ENCODE assay signal across 28 cellular contexts in genomic region chr16:52526429-52526828, GRCh38. TPM values are rescaled to one million over a fixed set of nuclear protein-coding genes. Genes with fewer than 3 reads are reported as not detected.
DNase-seq lines count a peak whose midpoint lies in the region; ATAC-seq, FAIRE-seq and TF ChIP-seq lines count a peak whose summit lies in the region.
"Had no signal": no experiment of that assay in that cellular context is flagged by ENCODE, and none has a peak within 500 bp of the region (broad histone marks: within the 10 kb centered on the region; RNA-seq: fewer than 3 reads in every experiment).

No MANE protein-coding gene starts in this region.

- H3K23me2 ChIP-seq in H1 (ENCODE audit: low read depth, low read length): peaks cover 3% of the 10 kb centered on the region; the same call in 1 of the 2 replicates

- H3K23ac ChIP-seq in H1 (ENCODE audit: insufficient read length) (no peak overlapping the region), mesendoderm (ENCODE audit: low read length) (no peak overlapping the region)

- H3K4me1 ChIP-seq in HAP-1: peaks cover 17% of the 10 kb centered on the region
- peaks cover 5 to 31% (median 22%) of the 10 kb centered on the region in 4 experiments; a peak in 6 of 7 replicates for H3K4me1 ChIP-seq in H1 (replicated peaks in 1 of 4; ENCODE audit: control insufficient read depth in 3 of 4, insufficient read depth in 4 of 4, low read length in 3 of 4)
- peaks cover 3% of the 10 kb centered on the region for H3K4me1 ChIP-seq in mesendoderm (ENCODE audit: control insufficient read depth, low read depth, low read length)
- H3K4me1 ChIP-seq in prostate gland (replicated peaks): no peaks in the 10 kb centered on the region
- H3K4me1 ChIP-seq: BLaER1, SJSA1 had no signal

- in situ Hi-C loops in HAP-1 (cut with MboI; ENCODE audit: low sequenced_read_pairs): no loop called here

- no peak overlapping the region for H2BK5ac ChIP-seq in H1 (ENCODE audit: low read depth, low read length)
- H2BK5ac ChIP-seq in mesendoderm (ENCODE audit: low read length): no peak overlapping the region

- TF ChIP-seq EP300 in H1 (IDR thresholded peaks at IDR 0.05; ENCODE audit: borderline replicate concordance in 1 of 2, low read depth in 2 of 2, low read length in 2 of 2): no peak

- H3K27ac ChIP-seq in 22Rv1 (peak overlapping the region; percentile 40; the same call in 1 of the 2 replicates), H1 (ENCODE audit: low read depth, low read length) (0 out of 2 replicates have a peak overlapping the region, but pooled peaks have one; percentile 35), mesendoderm (ENCODE audit: low read depth, low read length) (no peak overlapping the region), prostate gland (no peak overlapping the region)
- H3K27ac ChIP-seq: BLaER1, HL-60, SJSA1 had no signal

- H2BK20ac ChIP-seq in H1 (ENCODE audit: low read length): no peak overlapping the region

- H2BK15ac ChIP-seq in H1 (ENCODE audit: low read length) (no peak overlapping the region), mesendoderm (replicated peaks; ENCODE audit: low read depth) (no peak overlapping the region)

- H3K4me2 ChIP-seq in H1 (ENCODE audit: insufficient read depth in 1 of 2, low read depth in 2 of 2, low read length in 2 of 2) (peak overlapping the region; percentile 44 to 56; a peak in 3 of 4 replicates), mesendoderm (ENCODE audit: low read length) (no peak overlapping the region)
- H3K4me2 ChIP-seq: BLaER1 had no signal

- H2BK120ac ChIP-seq in H1 (replicated peaks; ENCODE audit: low read depth, low read length) (no peak overlapping the region), mesendoderm (ENCODE audit: low read depth, low read length) (no peak overlapping the region)

- no peaks in the 10 kb centered on the region for H3K36me3 ChIP-seq in HAP-1 (replicated peaks)
- peaks cover 0 to 3% (median 1%) of the 10 kb centered on the region in 4 experiments; a peak in 2 of 8 replicates for H3K36me3 ChIP-seq in H1 (ENCODE audit: control insufficient read depth in 2 of 4, insufficient read depth in 4 of 4, low read length in 3 of 4)
- H3K36me3 ChIP-seq in mesendoderm (ENCODE audit: control insufficient read depth, insufficient read depth, low read length): no peaks in the 10 kb centered on the region
- H3K36me3 ChIP-seq in prostate gland: no peaks in the 10 kb centered on the region
- H3K36me3 ChIP-seq: SJSA1 had no signal

- H3K18ac ChIP-seq in H1 (ENCODE audit: extremely low read depth, low read length): no peak overlapping the region
- no peak overlapping the region for H3K18ac ChIP-seq in mesendoderm (ENCODE audit: low read length)

- whole genome bisulfite sequencing in H1 (ENCODE audit: extremely low coverage in 1 of 2, insufficient coverage in 1 of 2, insufficient read length in 1 of 2, insufficient replicate concordance in 2 of 2, low coverage in 1 of 2, low lambda C conversion rate in 2 of 2, missing lambda C conversion rate in 1 of 2), 2 experiments: 53% methylated on average over 5 of the region's 5 CpGs; no CpG with 5 or more reads in 1 of the 2 experiments
- WGBS in mesendoderm (ENCODE audit: extremely low coverage, insufficient coverage, low lambda C conversion rate): no CpG with 5 or more reads among the region's 5 CpGs
- WGBS in prostate gland: 61% methylated on average over 5 of the region's 5 CpGs

- ATAC-seq in HG02588 (IDR thresholded peaks at IDR 0.05; ENCODE audit: unreplicated experiment) (no peak), HG03469 (IDR thresholded peaks at IDR 0.05; ENCODE audit: unreplicated experiment) (no peak)
- ATAC-seq: HCT116, K562 had no signal

- peaks cover 0 to 3% of the 10 kb centered on the region in 2 experiments for H4K20me1 ChIP-seq in H1 (replicated peaks in 1 of 2; ENCODE audit: control insufficient read depth in 1 of 2, insufficient read depth in 2 of 2, low read length in 2 of 2)
- H4K20me1 ChIP-seq: BLaER1 had no signal

- H3K9ac ChIP-seq in H1 (replicated peaks in 1 of 4; ENCODE audit: extremely low read depth in 1 of 4, low read depth in 3 of 4, low read length in 3 of 4): no peak overlapping the region
- H3K9ac ChIP-seq in mesendoderm (ENCODE audit: low read length): no peak overlapping the region
- H3K9ac ChIP-seq: BLaER1 had no signal

- TF ChIP-seq CTCF in 22Rv1 (IDR thresholded peaks at IDR 0.05) (no peak), H1 (IDR thresholded peaks at IDR 0.05; ENCODE audit: control extremely low read depth in 1 of 3, insufficient read depth in 1 of 3, low read depth in 1 of 3, low read length in 3 of 3) (no peak), prostate gland (IDR thresholded peaks at IDR 0.05) (no peak)

- H3K79me1 ChIP-seq in H1 (ENCODE audit: low read depth, low read length) (peaks cover 9% of the 10 kb centered on the region), mesendoderm (ENCODE audit: low read length) (no peaks in the 10 kb centered on the region)

- FAIRE-seq in H1 (lab: Jason Lieb, UNC): peak; percentile 75
- FAIRE-seq: A204.1, GM12892, K562 had no signal

- peak; percentile 59 to 68 for DNase-seq in HAP-1 (ENCODE audit: low spot score in 2 of 2)
- DNase-seq in H1 (ENCODE audit: low read depth in 1 of 2, low spot score in 2 of 2): no peak
- peak; percentile 30 for DNase-seq in mesendoderm
- no peak for DNase-seq in hypothalamus (lab: John Stamatoyannopoulos, UW)
- no peak for DNase-seq in prostate gland (ENCODE audit: low spot score)
- DNase-seq: CD4-positive, CD25-positive, alpha-beta regulatory T cell; DMS153; DND-41; Kasumi-1; NCI-H1092 treated with DMSO at 0.1 percent for 48 hours; NCI-H1436; NCI-H187 treated with DMSO at 0.1 percent for 48 hours; NCI-H446 treated with DMSO at 0.1 percent for 48 hours; NCI-H526; Right ventricle myocardium superior; RPMI8226 had no signal

- H3K27me3 ChIP-seq in HAP-1 (ENCODE audit: low read depth) (no peaks in the 10 kb centered on the region), H1 (replicated peaks in 1 of 4; ENCODE audit: control insufficient read depth in 3 of 4, extremely low read depth in 1 of 4, insufficient read depth in 3 of 4, low read length in 3 of 4) (no peaks in the 10 kb centered on the region), mesendoderm (ENCODE audit: insufficient read depth, low read length, poor library complexity) (no peaks in the 10 kb centered on the region), prostate gland (replicated peaks; ENCODE audit: insufficient read depth) (no peaks in the 10 kb centered on the region)
- H3K27me3 ChIP-seq: BLaER1, SJSA1 had no signal

- POLR2A ChIA-PET in H1 (lab: Charles Lee; ENCODE audit: partially characterized antibody): interaction anchor here (1.4 to 2.2 kb wide), 2 partner anchors 15 to 41 kb away, joined by 3 to 7 read pairs; no protein-coding TSS in a partner anchor

- H4K8ac ChIP-seq in H1 (ENCODE audit: extremely low read depth, insufficient read depth, low read length): no peak overlapping the region
- H4K8ac ChIP-seq in mesendoderm (ENCODE audit: low read depth, low read length): no peak overlapping the region

- intact Hi-C loops in prostate gland (cut with DNase I): no loop called here

- CTCF ChIA-PET in H1 (lab: Charles Lee; ENCODE audit: partially characterized antibody): interaction anchor here (1.5 kb wide), 1 partner anchor 457 kb away, joined by 3 read pairs; no protein-coding TSS in a partner anchor

- no peak overlapping the region for H2AK5ac ChIP-seq in H1 (ENCODE audit: low read depth, low read length)
- no peak overlapping the region for H2AK5ac ChIP-seq in mesendoderm (ENCODE audit: low read length)

- H3K9me3 ChIP-seq in HAP-1: no peaks in the 10 kb centered on the region
- no peaks in the 10 kb centered on the region for H3K9me3 ChIP-seq in H1 (ENCODE audit: insufficient read depth in 2 of 2, low read depth in 1 of 2, low read length in 1 of 2)
- no peaks in the 10 kb centered on the region for H3K9me3 ChIP-seq in prostate gland
- H3K9me3 ChIP-seq: BLaER1, SJSA1 had no signal

- H4K91ac ChIP-seq in H1 (replicated peaks; ENCODE audit: insufficient read length, low read length): no peak overlapping the region

- H3K79me2 ChIP-seq in H1 (ENCODE audit: control insufficient read depth in 1 of 2, insufficient read depth in 2 of 2, low read length in 2 of 2) (peaks cover 3 to 89% of the 10 kb centered on the region in 2 experiments; a peak in 3 of 4 replicates), mesendoderm (ENCODE audit: control insufficient read depth, insufficient read depth, low read length) (no peaks in the 10 kb centered on the region)

- H2BK12ac ChIP-seq in H1 (ENCODE audit: low read depth, low read length): no peak overlapping the region

- TF ChIP-seq POLR2A in H1 (IDR thresholded peaks at IDR 0.05; ENCODE audit: control extremely low read depth in 1 of 2, low read depth in 2 of 2, low read length in 2 of 2) (no peak), prostate gland (IDR thresholded peaks at IDR 0.05) (no peak)

- TF ChIP-seq RAD21 in H1 (IDR thresholded peaks at IDR 0.05 in 1 of 2, conservative IDR thresholded peaks at IDR 0.05 in 1 of 2; ENCODE audit: low read depth in 2 of 2, low read length in 2 of 2): no peak

- H3K56ac ChIP-seq in H1 (replicated peaks; ENCODE audit: insufficient read length, low read depth, low read length) (no peak overlapping the region), mesendoderm (ENCODE audit: low read length) (no peak overlapping the region)

- H3K14ac ChIP-seq in H1 (ENCODE audit: insufficient read length): no peak overlapping the region

- H3K4me3 ChIP-seq in HAP-1: no peak overlapping the region
- peak overlapping the region in 1 of 4 experiments; percentile 25; a peak in 2 of 8 replicates for H3K4me3 ChIP-seq in H1 (ENCODE audit: extremely low read depth in 1 of 4, insufficient read depth in 2 of 4, low read depth in 3 of 4, low read length in 4 of 4)
- H3K4me3 ChIP-seq in mesendoderm (ENCODE audit: low read length): no peak overlapping the region
- no peak overlapping the region for H3K4me3 ChIP-seq in prostate gland
- H3K4me3 ChIP-seq: BLaER1, K562, SJSA1 had no signal

- H4K5ac ChIP-seq in H1 (ENCODE audit: insufficient read length, low read depth, low read length) (no peak overlapping the region), mesendoderm (ENCODE audit: low read length) (no peak overlapping the region)

- H2AFZ ChIP-seq in H1 (ENCODE audit: low read length): no peak overlapping the region

- no peak overlapping the region for H3K4ac ChIP-seq in H1 (replicated peaks; ENCODE audit: insufficient read length, low read depth, low read length)
- H3K4ac ChIP-seq in mesendoderm (ENCODE audit: low read depth, low read length): no peak overlapping the region

RNA-seq across cellular contexts. Expression of gene TOX3, which starts 20.5 kb away (rescaled TPM):
- 16.7 and 21.2 TPM in 2 replicates for total RNA-seq in H1 (2021; fragmentation: NEBNext Ultra II Directional; extraction: Animal tissue kit (Norgen Biotek cat#: 25700))
- polyA plus RNA-seq in H1 (2011; rRNA removed): 22.7 and 31.2 TPM in 2 replicates
- polyA plus RNA-seq in H1 (2011; cell fraction: cytosol; rRNA removed): 13.6 TPM
- polyA plus RNA-seq in H1 (2011; cell fraction: nucleus; rRNA removed): 39.3 TPM
- polyA plus RNA-seq in H1 (2012, experiment 1 of 2): 17.8 to 24.5 TPM (median 19.6 TPM) in 4 replicates
- 2.6 TPM for polyA plus RNA-seq in H1 (2012, experiment 2 of 2)
- 8.0 TPM for polyA plus RNA-seq in H1 (2013, experiment 1 of 2)
- polyA plus RNA-seq in H1 (2013, experiment 2 of 2): 7.7 TPM
- polyA minus RNA-seq in H1 (2011; rRNA and poly(A)+ RNA removed): 56.6 and 76.8 TPM in 2 replicates
- polyA minus RNA-seq in H1 (2011; cell fraction: cytosol; rRNA and poly(A)+ RNA removed): 25.2 TPM
- polyA minus RNA-seq in H1 (2011; cell fraction: nucleus; rRNA and poly(A)+ RNA removed): 48.8 TPM
- 3.6 TPM for polyA plus RNA-seq in mesendoderm (2013, experiment 1 of 2)
- polyA plus RNA-seq in mesendoderm (2013, experiment 2 of 2): 3.6 TPM
- total RNA-seq in prostate gland: 1 to 10 TPM in 1 of 2 donors, under 1 TPM in 1; 0.57 to 1.7 TPM
- total RNA-seq: CD4-positive, CD25-positive, alpha-beta regulatory T cell; K562; M059J; Right ventricle myocardium superior had no signal
- polyA plus RNA-seq: AG04450; CD4-positive, CD25-positive, alpha-beta regulatory T cell; K562 had no signal

Comparison
In these comparisons a context has a peak if more than half of its experiments do, and no peak if none do; other contexts are left out.
1. H3K27ac ChIP-seq: peak in 22Rv1 (single experiment) and H1 (single experiment); none in mesendoderm (single experiment) and prostate gland (0 of 2).
2. DNase-seq: peak in HAP-1 (2 of 2) and mesendoderm (single experiment); none in H1 (0 of 2), hypothalamus (0 of 51) and prostate gland (single experiment).